8 cellular contexts compared by ENCODE assay signal in the genomic region with DNA sequence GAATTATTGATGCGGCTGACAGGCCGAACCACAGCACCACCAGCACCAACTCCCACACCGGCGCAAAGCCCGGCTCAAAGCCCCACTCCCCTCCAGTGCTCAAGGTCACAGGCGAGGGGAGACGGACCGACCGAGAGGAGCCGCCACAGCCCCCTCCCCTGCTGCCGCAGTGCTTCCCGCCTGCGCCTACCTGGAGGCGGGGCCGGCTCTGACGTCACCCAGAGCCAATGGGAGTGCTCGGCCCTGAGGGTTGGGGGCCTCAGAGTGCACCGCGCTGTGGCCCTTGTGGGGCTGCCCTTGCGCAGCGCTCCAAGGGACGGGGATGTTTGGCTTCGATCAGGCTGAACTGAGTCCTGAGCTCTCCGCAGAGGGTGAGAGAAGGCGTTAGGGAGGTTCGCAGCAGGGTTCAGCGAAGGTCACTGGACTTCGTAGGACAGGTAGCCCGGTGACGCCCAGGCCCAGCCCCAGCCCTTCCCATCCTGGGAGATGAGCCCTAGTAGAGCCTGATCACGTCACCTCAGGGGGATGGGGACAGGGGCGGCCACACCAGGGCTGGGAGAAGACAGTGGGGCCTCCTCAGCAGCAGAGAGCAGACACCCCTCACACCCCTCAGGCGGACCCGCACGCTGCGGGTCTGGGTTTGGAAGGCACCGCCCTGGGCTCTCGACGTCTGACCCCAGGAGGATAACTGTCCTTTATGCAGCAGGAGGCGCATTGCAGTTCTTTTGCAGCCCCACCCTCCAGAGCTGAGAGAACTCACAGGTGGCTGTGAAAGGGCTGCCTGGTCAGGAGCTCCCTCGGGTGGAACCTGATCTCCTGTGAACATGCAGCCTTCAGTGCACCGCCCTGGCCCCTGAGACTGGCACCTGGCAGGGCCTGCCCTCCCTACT. TPM values are rescaled to one million over a fixed set of nuclear protein-coding genes. Genes with fewer than 3 reads are reported as not detected.
A peak's percentile ranks its signal among the peaks of the same experiment; 100 is the strongest.
DNase-seq lines count a peak whose midpoint lies in the region; ATAC-seq and TF ChIP-seq lines count a peak whose summit lies in the region.

No MANE protein-coding gene starts in this region.

- DNase-seq in Peyer's patch = peak; percentile 41 to 61 (median 59)
- no peak for DNase-seq in astrocyte of the cerebellum (ENCODE audit: low read depth)
- no peak for DNase-seq in kidney glomerular epithelial cell (lab: John Stamatoyannopoulos, UW)

- H3K36me3 ChIP-seq in ES-I3 (ENCODE audit: insufficient read depth, low read length) (no peaks in the 10 kb centered on the region), Peyer's patch (no peaks in the 10 kb centered on the region), skeletal muscle tissue (ENCODE audit: control insufficient read depth in 3 of 3, insufficient read depth in 3 of 3, low read length in 3 of 3) (no peaks in the 10 kb centered on the region)

- H3K27ac ChIP-seq in Peyer's patch (no peak overlapping the region), skeletal muscle tissue (ENCODE audit: low read depth, low read length) (no peak overlapping the region)

- TF ChIP-seq CTCF in Peyer's patch (IDR thresholded peaks at IDR 0.05) (no peak), astrocyte of the cerebellum (IDR thresholded peaks at IDR 0.05; ENCODE audit: low read depth, low read length, missing control alignments) (no peak)

- H3K9me3 ChIP-seq in ES-I3 (ENCODE audit: control insufficient read depth, insufficient read depth, low read length) = no peaks in the 10 kb centered on the region
- no peaks in the 10 kb centered on the region for H3K9me3 ChIP-seq in Peyer's patch
- H3K9me3 ChIP-seq in iPS-18c (ENCODE audit: control insufficient read depth, insufficient read depth, low read length) = no peaks in the 10 kb centered on the region
- H3K9me3 ChIP-seq in skeletal muscle tissue (ENCODE audit: control insufficient read depth in 3 of 3, low read length in 3 of 3) = no peaks in the 10 kb centered on the region

- H3K27me3 ChIP-seq in Peyer's patch = peaks cover 0 to 9% of the 10 kb centered on the region in 2 donors
- H3K27me3 ChIP-seq in skeletal muscle tissue (ENCODE audit: control insufficient read depth in 3 of 3, insufficient read depth in 3 of 3, low read length in 3 of 3) = peaks cover 34 to 45% (median 37%) of the 10 kb centered on the region in 3 donors

- no peak for TF ChIP-seq POLR2A in Peyer's patch (IDR thresholded peaks at IDR 0.05)

- no peak for ATAC-seq in GM21737 (IDR thresholded peaks at IDR 0.05; ENCODE audit: unreplicated experiment)
- no peak for ATAC-seq in HG02885 (IDR thresholded peaks at IDR 0.05; ENCODE audit: poor library complexity, unreplicated experiment)

- H3K9ac ChIP-seq in ES-I3 (ENCODE audit: low read depth, low read length) = peak overlapping the region; percentile 62
- H3K9ac ChIP-seq in skeletal muscle tissue (ENCODE audit: low read depth in 1 of 3, low read length in 3 of 3) = peak overlapping the region in 1 of 3 donors; percentile 33

- in situ Hi-C loops in astrocyte of the cerebellum (cut with HindIII; ENCODE audit: low sequenced_read_pairs) = no loop called here

- peak overlapping the region; percentile 29 to 51 (median 32) for H3K4me3 ChIP-seq in Peyer's patch
- H3K4me3 ChIP-seq in astrocyte of the cerebellum (ENCODE audit: low read depth, low read length) = peak overlapping the region; percentile 49
- H3K4me3 ChIP-seq in iPS-18c (ENCODE audit: insufficient read depth, low read depth, low read length) = peak overlapping the region; percentile 78
- H3K4me3 ChIP-seq in skeletal muscle tissue (ENCODE audit: low read length in 3 of 3) = peak overlapping the region in 2 of 3 donors; percentile 14 to 49

- H3K4me1 ChIP-seq in ES-I3 (ENCODE audit: insufficient read depth, low read length) (no peaks in the 10 kb centered on the region), Peyer's patch (peaks cover 0 to 20% (median 12%) of the 10 kb centered on the region in 4 donors), skeletal muscle tissue (ENCODE audit: control insufficient read depth in 3 of 3, insufficient read depth in 3 of 3, low read length in 3 of 3) (peaks cover 4 to 13% (median 5%) of the 10 kb centered on the region in 3 donors)

RNA-seq across cellular contexts. Expression of a gene that starts 1.5 kb away (rescaled TPM):
- total RNA-seq in Peyer's patch (1 to 10 TPM in 3 of 4 donors, not detected in 1; 2.1 to 7.1 (median 4.9) TPM), skeletal muscle tissue (11.5 TPM)

RNA-seq across cellular contexts. Expression of a gene that starts 13.8 kb away (rescaled TPM):
- total RNA-seq in Peyer's patch (10 to 100 TPM; 27.3 to 60.5 (median 34.4) TPM), skeletal muscle tissue (2.6 TPM)

Comparison
In these comparisons a context has a peak if more than half of its experiments do, and no peak if none do; other contexts are left out.
1. DNase-seq: peak in Peyer's patch (3 of 3); none in astrocyte of the cerebellum (single experiment) and kidney glomerular epithelial cell (single experiment).
2. Peak in every context shown above with its lines, with median percentiles within 50 percentile points of each other: H3K4me3 ChIP-seq.